ENCODE assay signal across 8 cellular contexts in genomic region chr6:11043961-11044711, GRCh38. TPM values are rescaled to one million over a fixed set of nuclear protein-coding genes. Genes with fewer than 3 reads are reported as not detected.
A peak's percentile ranks its signal among the peaks of the same experiment; 100 is the strongest.
DNase-seq lines count a peak whose midpoint lies in the region; ATAC-seq and TF ChIP-seq lines count a peak whose summit lies in the region.

Gene ELOVL2 (minus strand): TSS chr6:11044305. CDS start chr6:11044230, 75 bp downstream.

- H3K36me3 Mint-ChIP-seq in CD8-positive, alpha-beta memory T cell = no peaks in the 10 kb centered on the region

- peaks cover 0 to 3% (median 0%) of the 10 kb centered on the region in 5 donors for H3K9me3 Mint-ChIP-seq in CD8-positive, alpha-beta memory T cell

- in situ Hi-C loops in astrocyte of the spinal cord (cut with HindIII; ENCODE audit: low sequenced_read_pairs) = no loop called here

- H3K4me1 ChIP-seq in CD8-positive, alpha-beta memory T cell (ENCODE audit: insufficient read depth, low read length) = no peaks in the 10 kb centered on the region

- H3K9me3 ChIP-seq in CD8-positive, alpha-beta memory T cell (ENCODE audit: low read length) = no peaks in the 10 kb centered on the region
- H3K9me3 ChIP-seq in iPS-18c (ENCODE audit: control insufficient read depth, insufficient read depth, low read length) = no peaks in the 10 kb centered on the region

- peak; percentile 60 for TF ChIP-seq CTCF in astrocyte of the spinal cord (IDR thresholded peaks at IDR 0.05; ENCODE audit: low read depth, low read length)

- CTCF ChIA-PET in CD8-positive, alpha-beta memory T cell (lab: Charles Lee) = interaction anchor here (1.6 kb wide), 1 partner anchor 14 kb away, joined by 4 read pairs; no protein-coding TSS in a partner anchor

- H3K4me3 ChIP-seq in CD8-positive, alpha-beta memory T cell (ENCODE audit: low read length) = no peak within 1 kb of the TSS
- H3K4me3 ChIP-seq in astrocyte of the spinal cord (ENCODE audit: low read depth, low read length) = peak within 1 kb of the TSS; percentile 46
- peak within 1 kb of the TSS; percentile 60 for H3K4me3 ChIP-seq in iPS-18c (ENCODE audit: insufficient read depth, low read depth, low read length)

- peaks cover 11% of the 10 kb centered on the region for H3K27me3 ChIP-seq in CD8-positive, alpha-beta memory T cell (ENCODE audit: insufficient read depth, low read length, poor library complexity, severe bottlenecking)

- peak within 1 kb of the TSS in 2 of 8 donors; percentile 5 to 47 for H3K27ac Mint-ChIP-seq in CD8-positive, alpha-beta memory T cell

- peaks cover 41 to 73% of the 10 kb centered on the region in 2 donors for H3K27me3 Mint-ChIP-seq in CD8-positive, alpha-beta memory T cell

- ATAC-seq in GM19468 (IDR thresholded peaks at IDR 0.05; ENCODE audit: extremely low read depth, unreplicated experiment) (peak; percentile 29), HG03520 (IDR thresholded peaks at IDR 0.05; ENCODE audit: unreplicated experiment) (no peak)

- H3K27ac ChIP-seq in CD8-positive, alpha-beta memory T cell (ENCODE audit: low read depth, low read length) = no peak within 1 kb of the TSS

- peaks cover 11 to 15% (median 13%) of the 10 kb centered on the region in 3 donors for H3K4me1 Mint-ChIP-seq in CD8-positive, alpha-beta memory T cell

- POLR2A ChIA-PET in CD8-positive, alpha-beta memory T cell (lab: Charles Lee) = no interaction called here

- peak in 2 of 5 donors; percentile 7 for DNase-seq in CD8-positive, alpha-beta memory T cell
- DNase-seq in NCI-H69 (lab: John Stamatoyannopoulos, UW) (peak; percentile 86), astrocyte of the spinal cord (ENCODE audit: low read depth, low spot score) (peak; percentile 24)
- DNase-seq in stimulated activated CD4-positive, alpha-beta T cell treated with anti-CD3 and anti-CD28 coated beads, Interleukin-1b, Interleukin-23, amount 100 ng/mL, for 48 hours = peak; percentile 7
- no peak for DNase-seq in effector CD8-positive, alpha-beta T cell (lab: John Stamatoyannopoulos, UW)

- no peaks in the 10 kb centered on the region for H3K36me3 ChIP-seq in CD8-positive, alpha-beta memory T cell (ENCODE audit: insufficient read depth, low read length)

- H3K4me3 Mint-ChIP-seq in CD8-positive, alpha-beta memory T cell = peak within 1 kb of the TSS; percentile 55 to 85 (median 78)

RNA-seq across cellular contexts. Expression of gene ELOVL2, which starts in this region (rescaled TPM):
- not detected for total RNA-seq in CD8-positive, alpha-beta memory T cell
- not detected for polyA plus RNA-seq in CD8-positive, alpha-beta memory T cell
